Comparison of ENCODE assay signal across 25 cellular contexts in the genomic region with DNA sequence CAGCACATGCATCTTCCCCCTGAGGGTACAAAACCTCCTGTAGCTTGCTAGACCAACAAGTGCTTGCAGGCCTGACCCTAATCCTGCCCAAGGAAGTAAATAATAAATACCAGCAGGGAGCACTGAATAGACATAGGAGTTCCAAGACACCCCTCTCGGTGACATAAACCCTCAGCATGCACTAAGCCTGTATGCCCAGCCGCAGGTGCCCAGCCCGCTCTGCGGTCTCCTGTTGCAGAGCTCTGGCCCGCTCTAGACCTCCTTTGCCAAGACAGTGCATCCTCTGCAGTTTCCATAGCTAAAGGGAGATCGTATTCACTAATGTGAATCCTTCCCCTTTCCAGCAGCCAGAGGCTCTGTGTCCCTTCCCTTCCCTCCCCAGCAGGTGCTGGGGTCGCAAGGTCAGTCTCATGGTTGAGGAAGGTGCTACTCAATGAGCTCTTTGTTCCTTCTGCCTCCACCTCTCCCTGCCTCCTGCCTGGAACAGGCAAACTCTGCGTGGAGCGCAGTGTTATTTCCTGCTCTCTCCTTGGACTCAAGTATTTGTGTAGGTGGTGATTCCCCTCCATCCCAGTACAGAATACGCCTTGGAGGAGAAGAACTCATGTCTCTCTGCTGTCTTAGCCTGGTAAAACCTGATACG. TPM values are rescaled to one million over a fixed set of nuclear protein-coding genes. Genes with fewer than 3 reads are reported as not detected.
DNase-seq lines count a peak whose midpoint lies in the region; ATAC-seq and TF ChIP-seq lines count a peak whose summit lies in the region.
"Had no signal": no experiment of that assay in that cellular context is flagged by ENCODE, and none has a peak within 500 bp of the region (broad histone marks: within the 10 kb centered on the region; RNA-seq: fewer than 3 reads in every experiment).

No MANE protein-coding gene starts in this region.

- no peak for TF ChIP-seq POLR2A in lower leg skin (IDR thresholded peaks at IDR 0.05)

- dilution Hi-C loops in mammary epithelial cell (cut with HindIII; ENCODE audit: low sequenced_read_pairs), result no loop called here

- WGBS in mammary epithelial cell (ENCODE audit: low coverage, missing lambda C conversion rate), result 40% methylated on average over 11 of the region's 11 CpGs
- 87 to 90% methylated on average over 11 of the region's 11 CpGs for WGBS in lower leg skin, 2 donors

- intact Hi-C loops in mammary epithelial cell (cut with micrococcal nuclease) (no loop called here), mucosa of descending colon (cut with DNase I, micrococcal nuclease) (no loop called here), lower leg skin (cut with DNase I; ENCODE audit: low total_unique reads) (no loop called here), Right ventricle myocardium superior (cut with DNase I) (no loop called here), CD14-positive monocyte (cut with micrococcal nuclease) (no loop called here)

- no peaks in the 10 kb centered on the region for H3K9me3 Mint-ChIP-seq in stimulated activated naive B cell treated with anti-CD40 and anti-IgM and Interleukin-4, amounts not matched to agents 10 μg/mL and 1 μg/mL and 100 μg/mL, for 72 hours
- H3K9me3 Mint-ChIP-seq in CD14-positive monocyte, result peaks cover 0 to 3% (median 0%) of the 10 kb centered on the region in 7 donors
- H3K9me3 Mint-ChIP-seq: activated T-cell treated with anti-CD3 and anti-CD28 coated beads, Interleukin-2, amount 50 U/mL, for 4 hours; natural killer cell treated with Interleukin-12 subunit alpha and Interleukin-12 subunit beta and Interleukin-15 and Interleukin-18, amount 100 ng/mL, for 72 hours had no signal

- ATAC-seq in mucosa of descending colon, result peak; percentile 93
- no peak for ATAC-seq in stimulated activated naive B cell treated with anti-CD40 and anti-IgM and Interleukin-4, amounts not matched to agents 10 μg/mL and 1 μg/mL and 100 μg/mL, for 72 hours (replicated peaks)
- ATAC-seq in Right ventricle myocardium superior (ENCODE audit: poor library complexity), result no peak
- ATAC-seq: activated T-cell treated with anti-CD3 and anti-CD28 coated beads, Interleukin-2, amount 50 U/mL, for 4 hours; lower lobe of right lung had no signal

- no peaks in the 10 kb centered on the region for H3K27me3 ChIP-seq in mammary epithelial cell (ENCODE audit: insufficient read depth, low read length)
- H3K27me3 ChIP-seq: ascending aorta, right lobe of liver, tibial artery had no signal

- TF ChIP-seq CTCF in HEK293 (tag by site-specific recombination; IDR thresholded peaks at IDR 0.05), result no peak
- no peak for TF ChIP-seq CTCF in mammary epithelial cell (conservative IDR thresholded peaks at IDR 0.05 in 1 of 2, IDR thresholded peaks at IDR 0.05 in 1 of 2; ENCODE audit: extremely low read depth in 1 of 2, insufficient read depth in 1 of 2, low read depth in 1 of 2, low read length in 2 of 2)
- no peak for TF ChIP-seq CTCF in mucosa of descending colon (IDR thresholded peaks at IDR 0.05)
- TF ChIP-seq CTCF in lower leg skin (IDR thresholded peaks at IDR 0.05), result no peak
- no peak for TF ChIP-seq CTCF in CD14-positive monocyte (IDR thresholded peaks at IDR 0.05)

- H3K27ac Mint-ChIP-seq in stimulated activated naive B cell treated with anti-CD40 and anti-IgM and Interleukin-4, amounts not matched to agents 10 μg/mL and 1 μg/mL and 100 μg/mL, for 72 hours, result peak overlapping the region; percentile 51
- peak overlapping the region in 1 of 7 donors; percentile 10 for H3K27ac Mint-ChIP-seq in CD14-positive monocyte

- H2AFZ ChIP-seq in mammary epithelial cell (ENCODE audit: low read depth, low read length), result no peak overlapping the region
- H2AFZ ChIP-seq: parathyroid adenoma had no signal

- H3K9me3 ChIP-seq in HEK293 (ENCODE audit: control insufficient read depth, insufficient read depth, low read depth, low read length), result no peaks in the 10 kb centered on the region
- no peaks in the 10 kb centered on the region for H3K9me3 ChIP-seq in mammary epithelial cell (replicated peaks; ENCODE audit: insufficient read depth, low read length)
- H3K9me3 ChIP-seq in mucosa of descending colon, result no peaks in the 10 kb centered on the region
- H3K9me3 ChIP-seq: ascending aorta, HAP-1, lower lobe of right lung, right lobe of liver, tibial artery had no signal

- DNase-seq in mammary epithelial cell (peak; percentile 54), mucosa of descending colon (peak in 2 of 3 donors; percentile 30 to 59), lower leg skin (ENCODE audit: low spot score in 2 of 2) (no peak), Right ventricle myocardium superior (no peak), CD14-positive monocyte (ENCODE audit: low spot score) (no peak)
- no peak for DNase-seq in stimulated activated naive B cell treated with anti-CD40 and anti-IgM and Interleukin-4, amounts not matched to agents 10 μg/mL and 1 μg/mL and 100 μg/mL, for 72 hours
- DNase-seq: activated CD4-positive, CD25-positive, alpha-beta regulatory T cell; activated gamma-delta T cell treated with Interleukin-2 at 50 U/mL for 16 hours; activated T-cell treated with anti-CD3 and anti-CD28 coated beads, Interleukin-2, amount 50 U/mL, for 4 hours; erythroblast; IMR-90; lower lobe of right lung; NCI-H1048; NCI-H510A; right lobe of liver; RPMI8226; stimulated activated CD4-positive, alpha-beta T cell treated with anti-CD3 and anti-CD28 coated beads, Interleukin-12 subunit alpha, Interleukin-12 subunit beta, amount 100 ng/mL, for 4 hours; stimulated activated CD4-positive, alpha-beta T cell treated with anti-CD3 and anti-CD28 coated beads, Interleukin-4, amount 100 ng/mL, for 1 hour had no signal

- H3K4me3 Mint-ChIP-seq in stimulated activated naive B cell treated with anti-CD40 and anti-IgM and Interleukin-4, amounts not matched to agents 10 μg/mL and 1 μg/mL and 100 μg/mL, for 72 hours, result no peak overlapping the region
- H3K4me3 Mint-ChIP-seq in CD14-positive monocyte, result no peak overlapping the region
- H3K4me3 Mint-ChIP-seq: activated T-cell treated with anti-CD3 and anti-CD28 coated beads, Interleukin-2, amount 50 U/mL, for 4 hours; natural killer cell treated with Interleukin-12 subunit alpha and Interleukin-12 subunit beta and Interleukin-15 and Interleukin-18, amount 100 ng/mL, for 72 hours had no signal

- BruUV-seq in mammary epithelial cell (replicated peaks; lab: Mats Ljungman, UMichigan), result no TSS peak

- POLR2A ChIA-PET in HEK293 (lab: Yijun Ruan, JAX), result no interaction called here

- H4K20me1 ChIP-seq in mammary epithelial cell (ENCODE audit: insufficient read depth, low read length), result no peaks in the 10 kb centered on the region

- peak overlapping the region; percentile 2 for H3K4me2 ChIP-seq in mammary epithelial cell (ENCODE audit: insufficient read depth, low read depth, low read length)

- peaks cover 27 to 52% of the 10 kb centered on the region in 2 donors for H3K36me3 Mint-ChIP-seq in stimulated activated naive B cell treated with anti-CD40 and anti-IgM and Interleukin-4, amounts not matched to agents 10 μg/mL and 1 μg/mL and 100 μg/mL, for 72 hours
- H3K36me3 Mint-ChIP-seq in CD14-positive monocyte, result peaks cover 55 to 69% of the 10 kb centered on the region in 2 donors

- no peaks in the 10 kb centered on the region for H3K4me1 ChIP-seq in HEK293 (ENCODE audit: control insufficient read depth, insufficient read depth, low read length)
- H3K4me1 ChIP-seq in mammary epithelial cell (ENCODE audit: insufficient read depth, low read length), result peaks cover 9% of the 10 kb centered on the region
- no peaks in the 10 kb centered on the region for H3K4me1 ChIP-seq in mucosa of descending colon (ENCODE audit: low read depth)
- H3K4me1 ChIP-seq: HAP-1, lower lobe of right lung, parathyroid adenoma, right lobe of liver had no signal

- in situ Hi-C loops in mammary epithelial cell (cut with MboI; ENCODE audit: low sequenced_read_pairs in 2 of 2), result no loop called here

- H3K27ac ChIP-seq in HEK293 (ENCODE audit: extremely low read depth, low read depth, low read length), result no peak overlapping the region
- no peak overlapping the region for H3K27ac ChIP-seq in mammary epithelial cell (ENCODE audit: insufficient read depth, low read depth, low read length)
- H3K27ac ChIP-seq: lower lobe of right lung, parathyroid adenoma, right lobe of liver, SK-N-MC had no signal

- no peaks in the 10 kb centered on the region for H3K79me2 ChIP-seq in mammary epithelial cell (ENCODE audit: insufficient read depth, low read length)
- H3K79me2 ChIP-seq: parathyroid adenoma had no signal

- CTCF ChIA-PET in HEK293 (lab: Yijun Ruan, JAX) (no interaction called here), mammary epithelial cell (lab: Charles Lee; ENCODE audit: low non-redundant PET) (no interaction called here)

- H3K4me1 Mint-ChIP-seq in stimulated activated naive B cell treated with anti-CD40 and anti-IgM and Interleukin-4, amounts not matched to agents 10 μg/mL and 1 μg/mL and 100 μg/mL, for 72 hours, result no peaks in the 10 kb centered on the region
- H3K4me1 Mint-ChIP-seq in CD14-positive monocyte, result no peaks in the 10 kb centered on the region

- H3K4me3 ChIP-seq in HEK293 (ENCODE audit: low read depth, low read length) (no peak overlapping the region), mammary epithelial cell (replicated peaks in 1 of 3; ENCODE audit: insufficient read depth in 1 of 3, low read depth in 2 of 3, low read length in 3 of 3) (no peak overlapping the region), mucosa of descending colon (no peak overlapping the region), lower leg skin (ENCODE audit: low read depth, poor library complexity, severe bottlenecking) (no peak overlapping the region)
- H3K4me3 ChIP-seq: ascending aorta, HAP-1, lower lobe of right lung, right lobe of liver, SK-N-MC, tibial artery had no signal

- H3K27me3 Mint-ChIP-seq in stimulated activated naive B cell treated with anti-CD40 and anti-IgM and Interleukin-4, amounts not matched to agents 10 μg/mL and 1 μg/mL and 100 μg/mL, for 72 hours, result no peaks in the 10 kb centered on the region
- no peaks in the 10 kb centered on the region for H3K27me3 Mint-ChIP-seq in CD14-positive monocyte (ENCODE audit: low read depth in 3 of 3)
- H3K27me3 Mint-ChIP-seq: natural killer cell treated with Interleukin-12 subunit alpha and Interleukin-12 subunit beta and Interleukin-15 and Interleukin-18, amount 100 ng/mL, for 72 hours had no signal

- H3K9ac ChIP-seq in mammary epithelial cell (ENCODE audit: insufficient read depth, low read length), result no peak overlapping the region
- H3K9ac ChIP-seq: parathyroid adenoma had no signal

- H3K36me3 ChIP-seq in HEK293 (ENCODE audit: control insufficient read depth in 2 of 2, insufficient read depth in 1 of 2, low read length in 2 of 2) (peaks cover 25 to 44% of the 10 kb centered on the region in 2 experiments), mammary epithelial cell (ENCODE audit: insufficient read depth, low read length) (peaks cover 13% of the 10 kb centered on the region), mucosa of descending colon (ENCODE audit: low read depth) (no peaks in the 10 kb centered on the region)

RNA-seq across cellular contexts. Expression of a gene that starts 36.6 kb away (rescaled TPM):
- total RNA-seq in mammary epithelial cell, result 100 to 1,000 TPM in 1 of 2 donors, 10 to 100 TPM in 1; 92.0 to 140 TPM
- 64.4 TPM for polyA plus RNA-seq in mammary epithelial cell
- polyA minus RNA-seq in mammary epithelial cell, result 20.2 TPM
- 100 to 1,000 TPM; 129 to 153 (median 134) TPM for total RNA-seq in mucosa of descending colon
- 100 to 1,000 TPM in 2 of 4 donors, 10 to 100 TPM in 2; 96.6 to 125 (median 107) TPM for total RNA-seq in lower leg skin
- total RNA-seq in Right ventricle myocardium superior, result 180 TPM
- polyA plus RNA-seq in CD14-positive monocyte, result 10 to 100 TPM; 31.7 to 34.8 TPM

RNA-seq across cellular contexts. Expression of a gene that starts 37.8 kb away (rescaled TPM):
- total RNA-seq in mammary epithelial cell (100 to 1,000 TPM in 1 of 2 donors, 10 to 100 TPM in 1; 76.2 to 113 TPM), mucosa of descending colon (100 to 1,000 TPM; 101 to 130 (median 111) TPM), lower leg skin (10 to 100 TPM; 55.6 to 83.9 (median 78.2) TPM), Right ventricle myocardium superior (37.1 TPM)
- polyA plus RNA-seq in mammary epithelial cell (191 TPM), CD14-positive monocyte (10 to 100 TPM; 67.5 to 78.3 TPM)
- 259 TPM for polyA minus RNA-seq in mammary epithelial cell

RNA-seq across cellular contexts. Expression of a gene that starts 37.8 kb away (rescaled TPM):
- total RNA-seq in mammary epithelial cell (10 to 100 TPM; 13.1 to 13.2 TPM), mucosa of descending colon (10 to 100 TPM; 14.6 to 19.0 (median 16.6) TPM), lower leg skin (10 to 100 TPM; 11.2 to 29.0 (median 17.3) TPM), Right ventricle myocardium superior (10.0 TPM)
- polyA plus RNA-seq in mammary epithelial cell (10.3 TPM), CD14-positive monocyte (1 to 10 TPM; 6.3 to 7.2 TPM)
- polyA minus RNA-seq in mammary epithelial cell, result 28.1 TPM

Comparison
In these comparisons a context has a peak if more than half of its experiments do, and no peak if none do; other contexts are left out.
1. DNase-seq: peak in mammary epithelial cell (single experiment) and mucosa of descending colon (2 of 3); none in stimulated activated naive B cell treated with anti-CD40 and anti-IgM and Interleukin-4, amounts not matched to agents 10 μg/mL and 1 μg/mL and 100 μg/mL, for 72 hours (single experiment), lower leg skin (0 of 2), Right ventricle myocardium superior (single experiment) and CD14-positive monocyte (single experiment).